In genomic region chr16:56237451-56237930, GRCh38 we compare ENCODE assay signal across 26 cellular contexts. TPM values are rescaled to one million over a fixed set of nuclear protein-coding genes. Genes with fewer than 3 reads are reported as not detected.
DNase-seq lines count a peak whose midpoint lies in the region; ATAC-seq, FAIRE-seq and TF ChIP-seq lines count a peak whose summit lies in the region.
"Had no signal": no experiment of that assay in that cellular context is flagged by ENCODE, and none has a peak within 500 bp of the region (broad histone marks: within the 10 kb centered on the region; RNA-seq: fewer than 3 reads in every experiment).

No MANE protein-coding gene starts in this region.

- H3K36me3 ChIP-seq in thoracic aorta: no peaks in the 10 kb centered on the region
- H3K36me3 ChIP-seq: Peyer's patch, spleen, transverse colon had no signal

- no peaks in the 10 kb centered on the region for H3K9me3 ChIP-seq in thoracic aorta
- H3K9me3 ChIP-seq: Peyer's patch, spleen, transverse colon had no signal

- FAIRE-seq in frontal cortex (lab: Jason Lieb, UNC): peak; percentile 57
- FAIRE-seq: G401.6 had no signal

- peak overlapping the region; percentile 78 for H3K27ac ChIP-seq in caudate nucleus (ENCODE audit: low read depth, low read length)
- no peak overlapping the region for H3K27ac ChIP-seq in thoracic aorta
- H3K27ac ChIP-seq: epithelial cell of prostate, foreskin keratinocyte, HL-60, Peyer's patch, SK-N-MC, spleen, transverse colon had no signal

- peak overlapping the region; percentile 18 for H3K4me3 ChIP-seq in thoracic aorta
- H3K4me3 ChIP-seq: Peyer's patch, SK-N-MC, spleen, transverse colon had no signal

- DNase-seq in caudate nucleus (lab: John Stamatoyannopoulos, UW): peak in 12 of 61 donors; percentile 25 to 66 (median 40)
- DNase-seq in frontal cortex (ENCODE audit: low spot score in 2 of 2): no peak
- peak; percentile 51 for DNase-seq in medulla oblongata (ENCODE audit: extremely low spot score)
- no peak for DNase-seq in thoracic aorta (ENCODE audit: low spot score)
- no peak for DNase-seq in COLO668 (lab: John Stamatoyannopoulos, UW; ENCODE audit: unreplicated experiment)
- DNase-seq in OCI-M2 (lab: John Stamatoyannopoulos, UW; ENCODE audit: unreplicated experiment): no peak
- no peak for DNase-seq in stimulated activated CD4-positive, alpha-beta T cell treated with anti-CD3 and anti-CD28 coated beads, Interleukin-2, amount 100 ng/mL, for 48 hours
- DNase-seq: activated CD4-positive, alpha-beta T cell treated with anti-CD3 and anti-CD28 coated beads for 48 hours; activated naive CD4-positive, alpha-beta T cell treated with anti-CD3 and anti-CD28 coated beads, Interleukin-2, amount 10 ng/mL, durations not matched to agents 7 days and 5 days; CD4-positive, alpha-beta memory T cell; central memory CD4-positive, alpha-beta T cell; foreskin keratinocyte; Karpas-422; NCI-H1694 treated with DMSO at 0.1 percent for 48 hours; NCI-H2171 treated with DMSO at 0.1 percent for 48 hours; NCI-H526; Peyer's patch; spleen; stimulated activated CD4-positive, alpha-beta T cell treated with anti-CD3 and anti-CD28 coated beads, Interleukin-4, amount 100 ng/mL, for 24 hours; stimulated activated naive CD4-positive, alpha-beta T cell; T-helper 2 cell; transverse colon had no signal

- TF ChIP-seq CTCF in thoracic aorta (IDR thresholded peaks at IDR 0.05): no peak

- no peak for ATAC-seq in thoracic aorta (ENCODE audit: insufficient number of reproducible peaks, low FRiP score, low read depth)
- ATAC-seq: foreskin keratinocyte had no signal

- no peaks in the 10 kb centered on the region for H3K27me3 ChIP-seq in thoracic aorta (replicated peaks; ENCODE audit: insufficient read depth)
- H3K27me3 ChIP-seq: Peyer's patch, spleen, transverse colon had no signal

- H3K4me1 ChIP-seq in thoracic aorta (ENCODE audit: control insufficient read depth in 1 of 2, low read depth in 2 of 2): peaks cover 0 to 5% of the 10 kb centered on the region in 2 donors
- H3K4me1 ChIP-seq: foreskin keratinocyte, Peyer's patch, spleen had no signal

RNA-seq across cellular contexts. Expression of gene GNAO1, which starts 46.2 kb away (rescaled TPM):
- total RNA-seq in frontal cortex (54.2 TPM), thoracic aorta (1 to 10 TPM; 2.0 to 4.5 TPM)

Comparison
In these comparisons a context has a peak if more than half of its experiments do, and no peak if none do; other contexts are left out.
1. RNA of gene GNAO1, which starts 46.2 kb away (total RNA-seq): 54.2 TPM in frontal cortex (single experiment); 2.0 to 4.5 TPM in thoracic aorta; every median in the first group is over 10 times any median in the second.